8 cellular contexts compared by ENCODE assay signal in the genomic region with DNA sequence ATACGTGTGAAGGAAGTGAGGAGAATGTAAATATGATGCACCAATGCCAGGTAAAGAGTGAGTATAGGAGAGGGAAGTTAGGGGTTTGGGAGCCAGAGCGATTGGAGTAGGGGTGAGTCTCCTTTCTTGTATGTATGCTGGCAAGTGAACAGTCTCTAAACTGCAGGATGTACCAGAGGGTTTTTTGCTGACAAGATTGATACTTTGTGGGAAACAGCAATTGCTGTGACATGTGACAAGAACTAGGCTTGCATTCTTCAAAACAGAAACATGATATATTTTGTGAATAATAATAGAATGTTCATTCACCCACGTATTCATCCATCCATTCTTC. TPM values are rescaled to one million over a fixed set of nuclear protein-coding genes. Genes with fewer than 3 reads are reported as not detected.
DNase-seq lines count a peak whose midpoint lies in the region; ATAC-seq, FAIRE-seq and TF ChIP-seq lines count a peak whose summit lies in the region.

No MANE protein-coding gene starts in this region.

- peak overlapping the region; percentile 78 for H2AFZ ChIP-seq in SU-DHL-6 (ENCODE audit: low read depth, low read length, severe bottlenecking)

- no peaks in the 10 kb centered on the region for H3K36me3 Mint-ChIP-seq in activated T-cell treated with anti-CD3 and anti-CD28 coated beads, Interleukin-2, amount 50 U/mL, for 72 hours (ENCODE audit: insufficient read depth in 2 of 2)

- no peaks in the 10 kb centered on the region for H3K9me2 ChIP-seq in SU-DHL-6 (replicated peaks; ENCODE audit: insufficient read depth, low read length)

- H3K27ac ChIP-seq in SU-DHL-6 (ENCODE audit: low read depth, low read length): peak overlapping the region; percentile 73
- H3K27ac ChIP-seq in pancreas: peak overlapping the region in 2 of 4 donors; percentile 37 to 61

- H3K4me3 Mint-ChIP-seq in activated T-cell treated with anti-CD3 and anti-CD28 coated beads, Interleukin-2, amount 50 U/mL, for 72 hours: peak overlapping the region; percentile 88 to 98

- TF ChIP-seq CTCF in SU-DHL-6 (IDR thresholded peaks at IDR 0.05; ENCODE audit: insufficient read depth, low read length, poor library complexity, severe bottlenecking) (no peak), fibroblast of mammary gland (conservative IDR thresholded peaks at IDR 0.05; ENCODE audit: control insufficient read depth, insufficient read depth, low read depth, low read length) (no peak), pancreas (IDR thresholded peaks at IDR 0.05) (no peak)

- peak overlapping the region; percentile 72 for H3K9ac ChIP-seq in SU-DHL-6 (ENCODE audit: low read length)

- H3K9me3 ChIP-seq in SU-DHL-6 (ENCODE audit: insufficient read depth, low read length) (no peaks in the 10 kb centered on the region), pancreas (no peaks in the 10 kb centered on the region)

- DNase-seq in activated T-cell treated with anti-CD3 and anti-CD28 coated beads, Interleukin-2, amount 50 U/mL, for 72 hours: no peak
- no peak for DNase-seq in activated T-cell treated with anti-CD3 and anti-CD28 coated beads, Interleukin-2, amount 50 U/mL, for 48 hours
- DNase-seq in fibroblast of mammary gland (ENCODE audit: low read depth) (peak; percentile 28), pancreas (no peak), GDM1 (lab: John Stamatoyannopoulos, UW) (no peak)

- H3K27me3 ChIP-seq in SU-DHL-6 (ENCODE audit: low read length) (no peaks in the 10 kb centered on the region), pancreas (peaks cover 0 to 3% (median 0%) of the 10 kb centered on the region in 4 donors)

- H3K4me1 Mint-ChIP-seq in activated T-cell treated with anti-CD3 and anti-CD28 coated beads, Interleukin-2, amount 50 U/mL, for 72 hours (ENCODE audit: low read depth): peaks cover 4% of the 10 kb centered on the region

- no peak for FAIRE-seq in pancreas (lab: Jason Lieb, UNC)

- WGBS in pancreas, 2 donors: 0 to 13% methylated on average over 3 of the region's 3 CpGs

- H3K4me3 ChIP-seq in SU-DHL-6 (ENCODE audit: insufficient read depth, low read length, poor library complexity, severe bottlenecking): peak overlapping the region; percentile 69
- peak overlapping the region; percentile 67 for H3K4me3 ChIP-seq in fibroblast of mammary gland (ENCODE audit: control insufficient read depth, low read depth, low read length)
- H3K4me3 ChIP-seq in pancreas: peak overlapping the region; percentile 29 to 55 (median 40)

- H3K27me3 Mint-ChIP-seq in activated T-cell treated with anti-CD3 and anti-CD28 coated beads, Interleukin-2, amount 50 U/mL, for 72 hours (ENCODE audit: low read depth): peaks cover 6% of the 10 kb centered on the region

- peak; percentile 59 to 70 for ATAC-seq in activated T-cell treated with anti-CD3 and anti-CD28 coated beads, Interleukin-2, amount 50 U/mL, for 72 hours (replicated peaks in 1 of 2)
- ATAC-seq in HG02973 (IDR thresholded peaks at IDR 0.05; ENCODE audit: unreplicated experiment) (peak; percentile 46), pancreas (peak in 3 of 4 donors; percentile 52 to 67 (median 53)), GM19328 (IDR thresholded peaks at IDR 0.05; ENCODE audit: unreplicated experiment) (no peak)

- peaks cover 0 to 3% (median 0%) of the 10 kb centered on the region in 3 donors for H3K4me1 ChIP-seq in pancreas

- H3K9me3 Mint-ChIP-seq in activated T-cell treated with anti-CD3 and anti-CD28 coated beads, Interleukin-2, amount 50 U/mL, for 72 hours: no peaks in the 10 kb centered on the region

- peaks cover 11% of the 10 kb centered on the region; the same call in 1 of the 2 replicates for H3F3A ChIP-seq in SU-DHL-6 (ENCODE audit: insufficient read depth)

- peaks cover 4% of the 10 kb centered on the region; the same call in 1 of the 2 replicates for H3K79me2 ChIP-seq in SU-DHL-6 (ENCODE audit: insufficient read depth, low read length)

- no peaks in the 10 kb centered on the region for H4K20me1 ChIP-seq in SU-DHL-6 (ENCODE audit: low read depth, low read length)

- H3K4me2 ChIP-seq in SU-DHL-6 (ENCODE audit: low read depth, low read length, poor library complexity, severe bottlenecking): peak overlapping the region; percentile 81

- intact Hi-C loops in pancreas (cut with DNase I): no loop called here

- peak overlapping the region; percentile 94 for H3K27ac Mint-ChIP-seq in activated T-cell treated with anti-CD3 and anti-CD28 coated beads, Interleukin-2, amount 50 U/mL, for 72 hours

- H3K36me3 ChIP-seq in SU-DHL-6 (ENCODE audit: low read length) (no peaks in the 10 kb centered on the region), pancreas (no peaks in the 10 kb centered on the region)

RNA-seq across cellular contexts. Expression of a gene that starts 0.7 kb away (rescaled TPM):
- 1 to 10 TPM; 6.0 to 6.4 TPM for total RNA-seq in activated T-cell treated with anti-CD3 and anti-CD28 coated beads, Interleukin-2, amount 50 U/mL, for 72 hours
- 1 to 10 TPM; 2.1 to 4.3 (median 3.1) TPM for total RNA-seq in pancreas
- 1 to 10 TPM; 1.7 to 3.6 TPM for polyA plus RNA-seq in pancreas
